Comparison of ENCODE assay signal across 27 cellular contexts in the genomic region with DNA sequence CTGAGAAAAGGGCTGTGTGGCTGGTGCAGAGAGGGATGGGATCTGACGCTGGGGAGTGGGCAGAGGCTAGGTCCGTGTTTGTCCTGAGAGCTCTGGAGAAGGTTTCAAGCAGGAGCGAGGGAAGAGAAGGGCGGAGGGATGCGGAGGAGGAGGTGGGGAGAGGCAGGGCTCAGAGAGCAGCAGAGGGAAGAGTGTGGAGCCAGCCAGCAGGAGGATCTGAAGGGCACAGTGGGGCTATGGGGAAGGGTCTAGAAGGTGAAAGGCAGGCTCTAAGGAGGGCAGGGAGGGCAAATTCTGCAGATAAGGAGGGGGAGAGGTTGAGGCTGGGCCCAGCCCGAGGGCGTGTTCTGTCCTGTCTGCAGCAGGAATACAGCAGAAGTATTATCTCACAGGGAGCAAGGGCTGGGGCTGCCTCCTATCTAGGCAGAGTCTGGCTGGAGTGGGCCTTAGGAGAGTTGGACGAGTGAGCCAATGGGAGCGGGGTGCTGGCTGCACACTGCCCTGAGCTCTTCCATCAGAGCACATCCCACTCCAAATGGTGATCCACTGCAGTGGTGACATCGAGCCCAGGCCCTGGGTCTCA. TPM values are rescaled to one million over a fixed set of nuclear protein-coding genes. Genes with fewer than 3 reads are reported as not detected.
A peak's percentile ranks its signal among the peaks of the same experiment; 100 is the strongest.
DNase-seq lines count a peak whose midpoint lies in the region; ATAC-seq, FAIRE-seq and TF ChIP-seq lines count a peak whose summit lies in the region.
"Had no signal": no experiment of that assay in that cellular context is flagged by ENCODE, and none has a peak within 500 bp of the region (broad histone marks: within the 10 kb centered on the region; RNA-seq: fewer than 3 reads in every experiment).

No MANE protein-coding gene starts in this region.

- RAD21 ChIA-PET in HCT116 (lab: Charles Lee; ENCODE audit: low non-redundant PET in 1 of 2, low total read pairs in 2 of 2, uncharacterized antibody in 2 of 2, unreplicated experiment in 2 of 2), result no interaction called here

- H3K9me2 ChIP-seq in HCT116 (ENCODE audit: insufficient read depth), result no peaks in the 10 kb centered on the region

- no peak overlapping the region for H3K4me2 ChIP-seq in HCT116 (ENCODE audit: low read length)
- H3K4me2 ChIP-seq: KMS-11 had no signal

- H3K4me1 ChIP-seq in HCT116 (ENCODE audit: control insufficient read depth in 1 of 2, insufficient read depth in 2 of 2, low read length in 2 of 2), result peaks cover 6 to 7% of the 10 kb centered on the region in 2 experiments
- peaks cover 0 to 2% of the 10 kb centered on the region in 2 donors for H3K4me1 ChIP-seq in small intestine (ENCODE audit: control insufficient read depth in 2 of 2, insufficient read depth in 1 of 2, low read depth in 1 of 2, low read length in 1 of 2)

- H3K27me3 ChIP-seq in HCT116 (ENCODE audit: insufficient read depth, low read length), result no peaks in the 10 kb centered on the region
- H3K27me3 ChIP-seq in small intestine (ENCODE audit: control insufficient read depth in 2 of 2, insufficient read depth in 2 of 2, low read length in 2 of 2), result no peaks in the 10 kb centered on the region
- H3K27me3 ChIP-seq: dorsolateral prefrontal cortex had no signal

- H4K20me1 ChIP-seq in HCT116 (ENCODE audit: insufficient read depth), result no peaks in the 10 kb centered on the region

- no peak for FAIRE-seq in small intestine (lab: Jason Lieb, UNC)
- FAIRE-seq: endothelial cell of umbilical vein, GM12878, kidney had no signal

- H3K4me1 Mint-ChIP-seq in brain (peaks cover 17% of the 10 kb centered on the region), osteocyte (ENCODE audit: unreplicated experiment) (peaks cover 21% of the 10 kb centered on the region)

- H3K36me3 ChIP-seq in HCT116 (ENCODE audit: control insufficient read depth in 1 of 2, insufficient read depth in 2 of 2, low read length in 2 of 2), result no peaks in the 10 kb centered on the region; a peak in 1 of 4 replicates
- peaks cover 0 to 2% of the 10 kb centered on the region in 2 donors for H3K36me3 ChIP-seq in small intestine (ENCODE audit: control insufficient read depth in 2 of 2, insufficient read depth in 2 of 2, low read length in 2 of 2)

- H3K27ac Mint-ChIP-seq in brain (peak overlapping the region in 3 of 5 experiments; percentile 30 to 40 (median 38)), osteocyte (ENCODE audit: unreplicated experiment) (no peak overlapping the region)
- H3K27ac Mint-ChIP-seq: activated naive CD8-positive, alpha-beta T cell treated with anti-CD3 and anti-CD28 coated beads, Interleukin-2, amount 50 U/mL, for 24 hours had no signal

- CTCF ChIA-PET in HCT116 (lab: Charles Lee), result no interaction called here

- no TSS peak for BruUV-seq in HCT116 (replicated peaks; lab: Mats Ljungman, UMichigan)

- no peaks in the 10 kb centered on the region for H3K9me3 ChIP-seq in HCT116 (ENCODE audit: control insufficient read depth in 1 of 2, insufficient read depth in 1 of 2, low read depth in 1 of 2, low read length in 2 of 2)
- no peaks in the 10 kb centered on the region for H3K9me3 ChIP-seq in small intestine (ENCODE audit: control insufficient read depth, low read depth)
- H3K9me3 ChIP-seq: psoas muscle, thoracic aorta had no signal

- H3K27ac ChIP-seq in HCT116 (ENCODE audit: low read depth, low read length) (no peak overlapping the region), small intestine (ENCODE audit: low read depth in 1 of 2, low read length in 1 of 2) (no peak overlapping the region)
- H3K27ac ChIP-seq: GM23248, KMS-11, psoas muscle, thoracic aorta had no signal

- in situ Hi-C loops in KBM-7 (cut with MboI; ENCODE audit: low pct_unique_long_range_greater_than_20kb, low sequenced_read_pairs) (no loop called here), ACHN (cut with HindIII; ENCODE audit: low pct_ligation_motif_present, low pct_unique_long_range_greater_than_20kb, low sequenced_read_pairs) (no loop called here)

- H3K79me2 ChIP-seq in HCT116 (ENCODE audit: insufficient read depth, low read length), result peaks cover 28% of the 10 kb centered on the region

- no peaks in the 10 kb centered on the region for H3K9me3 Mint-ChIP-seq in brain
- H3K9me3 Mint-ChIP-seq in osteocyte (ENCODE audit: unreplicated experiment), result no peaks in the 10 kb centered on the region
- H3K9me3 Mint-ChIP-seq: activated naive CD8-positive, alpha-beta T cell treated with anti-CD3 and anti-CD28 coated beads, Interleukin-2, amount 50 U/mL, for 24 hours; T-helper 1 cell treated with Interleukin-12 subunit alpha and Interleukin-12 subunit beta and Interleukin-4 antibody, amounts not matched to agents 30 μg/mL and 1 μg/mL, for 36 hours had no signal

- peaks cover 4% of the 10 kb centered on the region for H3K27me3 Mint-ChIP-seq in brain
- no peaks in the 10 kb centered on the region for H3K27me3 Mint-ChIP-seq in osteocyte (ENCODE audit: unreplicated experiment)
- H3K27me3 Mint-ChIP-seq: activated naive CD8-positive, alpha-beta T cell treated with anti-CD3 and anti-CD28 coated beads, Interleukin-2, amount 50 U/mL, for 24 hours had no signal

- no peak overlapping the region for H3K4me3 Mint-ChIP-seq in brain
- H3K4me3 Mint-ChIP-seq in osteocyte (ENCODE audit: unreplicated experiment), result no peak overlapping the region
- H3K4me3 Mint-ChIP-seq: activated naive CD8-positive, alpha-beta T cell treated with anti-CD3 and anti-CD28 coated beads, Interleukin-2, amount 50 U/mL, for 24 hours; T-helper 1 cell treated with Interleukin-12 subunit alpha and Interleukin-12 subunit beta and Interleukin-4 antibody, amounts not matched to agents 30 μg/mL and 1 μg/mL, for 36 hours had no signal

- no peak overlapping the region for H3K9ac ChIP-seq in HCT116 (ENCODE audit: low read length)
- H3K9ac ChIP-seq: GM23248, KMS-11 had no signal

- no peak for DNase-seq in HCT116 (ENCODE audit: low read depth, low spot score)
- DNase-seq in left colon, result no peak
- DNase-seq in small intestine, result peak; percentile 18
- DNase-seq in NCI-H226, result no peak
- DNase-seq in osteocyte (ENCODE audit: extremely low spot score, unreplicated experiment), result no peak
- no peak for DNase-seq in KBM-7
- DNase-seq in ACHN, result no peak
- DNase-seq: activated CD8-positive, alpha-beta memory T cell treated with anti-CD3 and anti-CD28 coated beads for 24 hours; activated effector memory CD4-positive, alpha-beta T cell treated with anti-CD3 and anti-CD28 coated beads, Interleukin-2, amount 50 U/mL, for 16 hours; activated naive CD8-positive, alpha-beta T cell treated with anti-CD3 and anti-CD28 coated beads, Interleukin-2, amount 50 U/mL, for 24 hours; dorsolateral prefrontal cortex; GM23248; kidney; NCI-H146; NCI-H510A; psoas muscle; stimulated activated CD4-positive, alpha-beta T cell treated with anti-CD3 and anti-CD28 coated beads, Interleukin-15, amount 100 ng/mL, for 24 hours; stimulated activated naive CD4-positive, alpha-beta T cell treated with Interleukin-2 at 50 U/mL for 16 hours had no signal

- no peak for TF ChIP-seq RAD21 in HCT116 (IDR thresholded peaks at IDR 0.05; ENCODE audit: low read depth)

- ATAC-seq in HCT116 (0 out of 2 replicates have a peak, but pooled peaks have one; percentile 25), left colon (peak; percentile 12)
- ATAC-seq: activated naive CD8-positive, alpha-beta T cell treated with anti-CD3 and anti-CD28 coated beads, Interleukin-2, amount 50 U/mL, for 24 hours; GM12878; psoas muscle had no signal

- POLR2A ChIA-PET in HCT116 (lab: Charles Lee), result no interaction called here

- H3K4me3 ChIP-seq in HCT116 (replicated peaks in 1 of 2; ENCODE audit: low read depth in 1 of 2, low read length in 2 of 2) (no peak overlapping the region), small intestine (ENCODE audit: low read depth in 1 of 2, low read length in 2 of 2) (no peak overlapping the region)
- H3K4me3 ChIP-seq: dorsolateral prefrontal cortex, GM12878, GM23248, psoas muscle, thoracic aorta had no signal

- TF ChIP-seq CTCF in HCT116 (IDR thresholded peaks at IDR 0.05 in 2 of 3, conservative IDR thresholded peaks at IDR 0.05 in 1 of 3; ENCODE audit: borderline replicate concordance in 1 of 3, insufficient read depth in 1 of 3, low read depth in 2 of 3, low read length in 2 of 3), result no peak
- TF ChIP-seq CTCF in brain (conservative IDR thresholded peaks at IDR 0.05), result no peak
- TF ChIP-seq CTCF in osteocyte (IDR thresholded peaks at IDR 0.05), result no peak

- H3K36me3 Mint-ChIP-seq in brain, result peaks cover 22% of the 10 kb centered on the region
- peaks cover 10% of the 10 kb centered on the region for H3K36me3 Mint-ChIP-seq in osteocyte (ENCODE audit: unreplicated experiment)

- TF ChIP-seq POLR2A in HCT116 (IDR thresholded peaks at IDR 0.05; ENCODE audit: borderline replicate concordance, extremely low read depth, insufficient read depth, insufficient read length), result no peak

- 80 to 88% (median 81%) methylated on average over 10 of the region's 10 CpGs for WGBS in small intestine, 3 donors

- intact Hi-C loops in HCT116 (cut with micrococcal nuclease) (no loop called here), left colon (cut with DNase I, micrococcal nuclease) (no loop called here)

- no peak overlapping the region for H2AFZ ChIP-seq in HCT116 (ENCODE audit: low read depth, low read length, poor library complexity, severe bottlenecking)
- H2AFZ ChIP-seq: GM23248 had no signal

TF ChIP-seq in HCT116, 20 proteins besides CTCF, POLR2A, EP300 and RAD21 (continues in another document):
- TF ChIP-seq FOSL1 (IDR thresholded peaks at IDR 0.05; ENCODE audit: low read depth), result no peak
- TF ChIP-seq YY1 (IDR thresholded peaks at IDR 0.05; ENCODE audit: extremely low read depth, insufficient replicate concordance, low read depth, low read length), result no peak

RNA-seq across cellular contexts. Expression of gene AP2A1, which starts 6.1 kb away (rescaled TPM):
- total RNA-seq in HCT116 (2021; ENCODE audit: unreplicated experiment) (102 TPM), left colon (10 to 100 TPM; 71.2 to 72.9 TPM), osteocyte (130 and 133 TPM in 2 replicates)
- 92.9 and 95.3 TPM in 2 replicates for polyA plus RNA-seq in HCT116 (2012)
- polyA plus RNA-seq in brain (ENCODE audit: insufficient read depth, low read depth, low replicate concordance) (106 TPM), small intestine (10 to 100 TPM; 34.7 to 58.1 (median 49.2) TPM)

RNA-seq across cellular contexts. Expression of gene TSKS, which starts 9.8 kb away (rescaled TPM):
- total RNA-seq in HCT116 (2021; ENCODE audit: unreplicated experiment), result 0.76 TPM
- 0.74 and 0.91 TPM in 2 replicates for polyA plus RNA-seq in HCT116 (2012)
- polyA plus RNA-seq in brain (ENCODE audit: insufficient read depth, low read depth, low replicate concordance), result not detected
- total RNA-seq in left colon, result under 1 TPM; 0.21 to 0.22 TPM
- under 1 TPM in 2 of 3 donors, not detected in 1; 0.28 to 0.54 TPM for polyA plus RNA-seq in small intestine
- not detected in 2 replicates for total RNA-seq in osteocyte
- total RNA-seq: Daoy, endothelial cell of umbilical vein, glomerular endothelial cell, GM12878, HT1080, thoracic aorta had no signal
- polyA plus RNA-seq: GM12878 had no signal

RNA-seq across cellular contexts. Expression of gene FUZ, which starts 40.2 kb away (rescaled TPM):
- 1.1 TPM for total RNA-seq in HCT116 (2021; ENCODE audit: unreplicated experiment)
- 1.0 and 2.3 TPM in 2 replicates for polyA plus RNA-seq in HCT116 (2012)
- polyA plus RNA-seq in brain (ENCODE audit: insufficient read depth, low read depth, low replicate concordance), result 89.3 TPM
- total RNA-seq in left colon, result 1 to 10 TPM; 7.6 to 10.0 TPM
- 10 to 100 TPM in 1 of 3 donors, 1 to 10 TPM in 2; 4.1 to 14.9 (median 5.1) TPM for polyA plus RNA-seq in small intestine
- 19.9 and 24.4 TPM in 2 replicates for total RNA-seq in osteocyte

RNA-seq across cellular contexts. Expression of gene MED25, which starts 45.1 kb away (rescaled TPM):
- total RNA-seq in HCT116 (2021; ENCODE audit: unreplicated experiment), result 77.7 TPM
- 56.6 and 62.7 TPM in 2 replicates for polyA plus RNA-seq in HCT116 (2012)
- polyA plus RNA-seq in brain (ENCODE audit: insufficient read depth, low read depth, low replicate concordance), result 96.6 TPM
- 10 to 100 TPM; 52.6 to 52.8 TPM for total RNA-seq in left colon
- 10 to 100 TPM; 26.7 to 53.9 (median 28.5) TPM for polyA plus RNA-seq in small intestine
- 56.1 and 58.1 TPM in 2 replicates for total RNA-seq in osteocyte
